Comparison of ENCODE assay signal across 1 cellular context in the genomic region with DNA sequence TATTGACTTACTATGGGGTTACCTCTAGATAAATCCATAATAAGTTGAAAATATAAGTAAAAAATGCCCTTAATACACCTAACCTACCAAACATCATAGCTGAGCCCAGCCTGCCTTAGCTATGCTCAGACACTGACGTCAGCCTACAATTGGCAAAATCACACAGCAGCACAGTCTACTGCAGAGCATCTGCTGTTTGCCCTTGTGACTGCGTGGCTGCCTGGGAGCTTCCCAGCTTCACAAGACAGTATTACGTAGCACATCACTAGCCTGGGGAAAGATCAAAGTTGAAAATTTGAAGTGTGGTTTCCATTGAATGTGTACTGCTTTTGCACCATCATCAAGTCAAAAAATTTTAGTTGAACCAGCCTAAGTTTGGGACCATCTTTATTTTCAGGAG.
A peak's percentile ranks its signal among the peaks of the same experiment; 100 is the strongest.
TF ChIP-seq lines count a peak whose summit lies in the region.

No MANE protein-coding gene starts in this region.

TF ChIP-seq in HepG2, 621 proteins besides CTCF, POLR2A, EP300 and RAD21:
- TF ChIP-seq ZNF331 (CRISPR knock-in tag; IDR thresholded peaks at IDR 0.05) = peak; percentile 31; the same call in 1 of the 2 replicates
- TF ChIP-seq CENPBD1 (CRISPR knock-in tag; IDR thresholded peaks at IDR 0.05; ENCODE audit: borderline replicate concordance, low read depth) = no peak
- 0 out of 2 replicates have a peak, but pooled peaks have one; percentile 5 for TF ChIP-seq CREB1 (IDR thresholded peaks at IDR 0.05)
- no peak for TF ChIP-seq CREB1 (CRISPR knock-in tag; IDR thresholded peaks at IDR 0.05)
- TF ChIP-seq ARNT2 (CRISPR knock-in tag; IDR thresholded peaks at IDR 0.05; ENCODE audit: low read depth) = no peak
